In the genomic region with DNA sequence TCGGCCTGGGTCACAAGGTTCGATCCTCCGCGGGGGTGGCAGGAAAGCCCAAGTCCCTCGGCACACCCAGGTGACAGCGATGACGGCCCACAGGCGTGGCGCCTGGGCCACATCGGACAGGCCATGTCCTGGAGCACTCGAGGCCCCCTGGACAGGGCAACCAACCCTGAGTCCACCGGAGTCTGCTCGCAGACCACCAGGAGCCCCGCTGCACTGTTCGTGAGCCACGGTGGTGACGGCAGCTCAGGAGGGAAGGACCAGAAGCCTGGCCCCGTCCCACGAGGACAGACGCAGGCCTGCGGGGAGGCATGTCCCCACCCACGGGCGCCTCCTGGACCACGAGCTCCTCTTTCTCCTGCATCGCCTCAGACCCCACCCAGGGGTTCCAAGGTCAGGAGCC, we compare ENCODE assay signal across 2 cellular contexts.
TF ChIP-seq lines count a peak whose summit lies in the region.

No MANE protein-coding gene starts in this region.

TF ChIP-seq in HepG2, 621 proteins besides CTCF, POLR2A, EP300 and RAD21:
- TF ChIP-seq ZNF773 (CRISPR knock-in tag; IDR thresholded peaks at IDR 0.05; ENCODE audit: borderline replicate concordance) = no peak
- no peak for TF ChIP-seq SIN3B (IDR thresholded peaks at IDR 0.05; ENCODE audit: low read length)
- peak; percentile 42 for TF ChIP-seq AGO2 (optimal IDR thresholded peaks at IDR 0.05; ENCODE audit: low read depth, low read length)
- no peak for TF ChIP-seq ZXDC (CRISPR knock-in tag; IDR thresholded peaks at IDR 0.05)

TF ChIP-seq in H1, 55 proteins besides CTCF, POLR2A, EP300 and RAD21:
- TF ChIP-seq FOSL1 (IDR thresholded peaks at IDR 0.05; ENCODE audit: insufficient read depth, low read depth, low read length) (no peak), GTF2F1 (IDR thresholded peaks at IDR 0.05; ENCODE audit: borderline replicate concordance, low read depth, low read length) (no peak), RBBP5 (IDR thresholded peaks at IDR 0.05; ENCODE audit: borderline replicate concordance, low read depth, low read length) (no peak), ATF2 (IDR thresholded peaks at IDR 0.05; ENCODE audit: low read length) (no peak), RFX5 (IDR thresholded peaks at IDR 0.05; ENCODE audit: borderline replicate concordance, low read depth, low read length) (no peak), SAP30 (IDR thresholded peaks at IDR 0.05; ENCODE audit: insufficient read depth, insufficient replicate concordance, low read length) (no peak), NANOG (IDR thresholded peaks at IDR 0.05; ENCODE audit: insufficient read depth, low read depth, low read length, poor library complexity, severe bottlenecking) (no peak), CEBPB (IDR thresholded peaks at IDR 0.05; ENCODE audit: low read depth, low read length) (no peak), POLR2AphosphoS5 (IDR thresholded peaks at IDR 0.05; ENCODE audit: low read depth, low read length) (no peak), BCL11A (IDR thresholded peaks at IDR 0.05; ENCODE audit: low read depth in 2 of 2, low read length in 2 of 2) (no peak), SIN3A (conservative IDR thresholded peaks at IDR 0.05 in 1 of 2, IDR thresholded peaks at IDR 0.05 in 1 of 2; ENCODE audit: low read depth in 1 of 2, low read length in 2 of 2) (no peak), CHD1 (IDR thresholded peaks at IDR 0.05; ENCODE audit: low read depth, low read length) (no peak), SIX5 (IDR thresholded peaks at IDR 0.05; ENCODE audit: low read depth, low read length) (no peak)
TF ChIP-seq in H1: peak in this region for 0.
